In genomic region chr2:100554788-100555407, GRCh38 we compare ENCODE assay signal across 11 cellular contexts.
A peak's percentile ranks its signal among the peaks of the same experiment; 100 is the strongest.
DNase-seq lines count a peak whose midpoint lies in the region; ATAC-seq lines count a peak whose summit lies in the region.
"Had no signal": no experiment of that assay in that cellular context is flagged by ENCODE, and none has a peak within 500 bp of the region (broad histone marks: within the 10 kb centered on the region; RNA-seq: fewer than 3 reads in every experiment).

No MANE protein-coding gene starts in this region.

- no peaks in the 10 kb centered on the region for H3K9me3 Mint-ChIP-seq in effector memory CD8-positive, alpha-beta T cell
- peaks cover 0 to 5% of the 10 kb centered on the region in 2 donors for H3K9me3 Mint-ChIP-seq in stimulated activated naive CD8-positive, alpha-beta T cell treated with anti-CD3 and anti-CD28 coated beads, Interleukin-15, amount 100 ng/mL, for 72 hours

- peak overlapping the region; percentile 78 to 89 for H3K27ac Mint-ChIP-seq in effector memory CD8-positive, alpha-beta T cell
- H3K27ac Mint-ChIP-seq in stimulated activated naive CD8-positive, alpha-beta T cell treated with anti-CD3 and anti-CD28 coated beads, Interleukin-15, amount 100 ng/mL, for 72 hours, result peak overlapping the region; percentile 83 to 87

- peak overlapping the region; percentile 9 to 58 for H3K4me3 Mint-ChIP-seq in effector memory CD8-positive, alpha-beta T cell
- H3K4me3 Mint-ChIP-seq in stimulated activated naive CD8-positive, alpha-beta T cell treated with anti-CD3 and anti-CD28 coated beads, Interleukin-15, amount 100 ng/mL, for 72 hours, result peak overlapping the region; percentile 60 to 77

- H3K27me3 Mint-ChIP-seq in effector memory CD8-positive, alpha-beta T cell, result no peaks in the 10 kb centered on the region
- no peaks in the 10 kb centered on the region for H3K27me3 Mint-ChIP-seq in stimulated activated naive CD8-positive, alpha-beta T cell treated with anti-CD3 and anti-CD28 coated beads, Interleukin-15, amount 100 ng/mL, for 72 hours

- H3K36me3 Mint-ChIP-seq in effector memory CD8-positive, alpha-beta T cell (ENCODE audit: insufficient read depth), result no peaks in the 10 kb centered on the region

- peak; percentile 67 for ATAC-seq in effector memory CD8-positive, alpha-beta T cell (replicated peaks)
- peak; percentile 92 for ATAC-seq in stimulated activated naive CD8-positive, alpha-beta T cell treated with anti-CD3 and anti-CD28 coated beads, Interleukin-15, amount 100 ng/mL, for 72 hours
- no peak for ATAC-seq in HG02642 (IDR thresholded peaks at IDR 0.05; ENCODE audit: poor library complexity, unreplicated experiment)
- no peak for ATAC-seq in GM21526 (IDR thresholded peaks at IDR 0.05; ENCODE audit: low FRiP score, unreplicated experiment)

- peak; percentile 9 for DNase-seq in T follicular helper cell (ENCODE audit: low read depth)
- DNase-seq in activated CD8-positive, alpha-beta memory T cell treated with anti-CD3 and anti-CD28 coated beads for 24 hours, result peak; percentile 65
- DNase-seq in effector memory CD8-positive, alpha-beta T cell, result peak in 2 of 3 experiments; percentile 6 to 20
- DNase-seq in stimulated activated naive CD8-positive, alpha-beta T cell treated with anti-CD3 and anti-CD28 coated beads, Interleukin-15, amount 100 ng/mL, for 72 hours, result peak; percentile 28 to 50
- DNase-seq in islet precursor cell, result no peak
- DNase-seq: amygdala, erythroblast, GOT3, NCI-H146 had no signal

- H3K4me1 Mint-ChIP-seq in effector memory CD8-positive, alpha-beta T cell (ENCODE audit: low read depth in 2 of 2), result peaks cover 11 to 14% of the 10 kb centered on the region in 2 donors
- peaks cover 20% of the 10 kb centered on the region for H3K4me1 Mint-ChIP-seq in stimulated activated naive CD8-positive, alpha-beta T cell treated with anti-CD3 and anti-CD28 coated beads, Interleukin-15, amount 100 ng/mL, for 72 hours

Comparison
In these comparisons a context has a peak if more than half of its experiments do, and no peak if none do; other contexts are left out.
1. ATAC-seq: peak in effector memory CD8-positive, alpha-beta T cell (single experiment) and stimulated activated naive CD8-positive, alpha-beta T cell treated with anti-CD3 and anti-CD28 coated beads, Interleukin-15, amount 100 ng/mL, for 72 hours (single experiment); none in HG02642 (single experiment) and GM21526 (single experiment).